In the genomic region with DNA sequence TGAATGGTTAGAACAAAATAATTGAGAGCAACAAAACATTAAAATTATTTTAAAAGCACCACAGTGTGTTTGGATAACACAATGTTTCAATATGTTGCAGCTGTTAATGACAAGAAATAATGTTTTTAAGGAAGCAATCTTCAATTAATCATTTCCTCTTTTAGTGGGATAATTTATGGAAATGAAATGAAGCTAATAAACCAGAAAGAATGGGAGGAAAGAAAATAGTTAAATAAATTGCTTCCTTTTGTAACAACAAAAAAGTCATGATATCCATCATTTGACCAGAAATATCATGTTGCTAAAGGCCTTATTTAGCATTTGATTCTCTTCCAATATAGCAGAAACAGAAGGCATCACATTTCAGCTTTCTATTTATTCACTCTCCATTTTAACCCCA, we compare ENCODE assay signal across 16 cellular contexts.
DNase-seq lines count a peak whose midpoint lies in the region; ATAC-seq, FAIRE-seq and TF ChIP-seq lines count a peak whose summit lies in the region.
"Had no signal": no experiment of that assay in that cellular context is flagged by ENCODE, and none has a peak within 500 bp of the region (broad histone marks: within the 10 kb centered on the region; RNA-seq: fewer than 3 reads in every experiment).

No MANE protein-coding gene starts in this region.

- H3K4me2 ChIP-seq in SK-N-SH, result no peak overlapping the region
- no peak overlapping the region for H3K4me2 ChIP-seq in H1 (ENCODE audit: insufficient read depth in 1 of 2, low read depth in 2 of 2, low read length in 2 of 2)

- H3K27ac ChIP-seq in SK-N-SH (ENCODE audit: low read depth in 2 of 2, low read length in 1 of 2) (no peak overlapping the region), H1 (ENCODE audit: low read depth, low read length) (no peak overlapping the region)
- H3K27ac ChIP-seq: C4-2B, HL-60 had no signal

- no peak overlapping the region for H4K5ac ChIP-seq in H1 (ENCODE audit: insufficient read length, low read depth, low read length)

- no peaks in the 10 kb centered on the region for H4K20me1 ChIP-seq in SK-N-SH (ENCODE audit: insufficient read depth)
- H4K20me1 ChIP-seq in H1 (replicated peaks in 1 of 2; ENCODE audit: control insufficient read depth in 1 of 2, insufficient read depth in 2 of 2, low read length in 2 of 2), result no peaks in the 10 kb centered on the region

- H2AFZ ChIP-seq in SK-N-SH (ENCODE audit: low read depth) (no peak overlapping the region), H1 (ENCODE audit: low read length) (no peak overlapping the region)

- H2BK5ac ChIP-seq in H1 (ENCODE audit: low read depth, low read length), result no peak overlapping the region

- no peaks in the 10 kb centered on the region for H3K79me2 ChIP-seq in SK-N-SH (ENCODE audit: insufficient read depth)
- no peaks in the 10 kb centered on the region for H3K79me2 ChIP-seq in H1 (ENCODE audit: control insufficient read depth in 1 of 2, insufficient read depth in 2 of 2, low read length in 2 of 2)

- ATAC-seq in SK-N-SH treated with all-trans-retinoic acid at 6 μM for 48 hours, result no peak

- no peak overlapping the region for H3K18ac ChIP-seq in H1 (ENCODE audit: extremely low read depth, low read length)

- TF ChIP-seq EP300 in SK-N-SH (IDR thresholded peaks at IDR 0.05; ENCODE audit: borderline replicate concordance in 1 of 2, low read depth in 1 of 2, low read length in 1 of 2), result no peak
- no peak for TF ChIP-seq EP300 in H1 (IDR thresholded peaks at IDR 0.05; ENCODE audit: borderline replicate concordance in 1 of 2, low read depth in 2 of 2, low read length in 2 of 2)

- no peak overlapping the region for H4K91ac ChIP-seq in H1 (replicated peaks; ENCODE audit: insufficient read length, low read length)

- peak; percentile 13 for FAIRE-seq in H1 (lab: Jason Lieb, UNC)
- FAIRE-seq: GM12892, GM19239 had no signal

- H2BK20ac ChIP-seq in H1 (ENCODE audit: low read length), result no peak overlapping the region

- no peaks in the 10 kb centered on the region for H3K9me2 ChIP-seq in SK-N-SH

- H3K4me1 ChIP-seq in SK-N-SH (ENCODE audit: control insufficient read depth in 1 of 2, insufficient read depth in 2 of 2, low read depth in 1 of 2, low read length in 1 of 2) (no peaks in the 10 kb centered on the region; a peak in 1 of 4 replicates), H1 (replicated peaks in 1 of 4; ENCODE audit: control insufficient read depth in 3 of 4, insufficient read depth in 4 of 4, low read length in 3 of 4) (no peaks in the 10 kb centered on the region)
- H3K4me1 ChIP-seq: BE2C had no signal

- TF ChIP-seq CTCF in SK-N-SH (IDR thresholded peaks at IDR 0.05) (no peak), H1 (IDR thresholded peaks at IDR 0.05; ENCODE audit: control extremely low read depth in 1 of 3, insufficient read depth in 1 of 3, low read depth in 1 of 3, low read length in 3 of 3) (no peak)

- no peaks in the 10 kb centered on the region for H3K23me2 ChIP-seq in H1 (ENCODE audit: low read depth, low read length)

- no peak for TF ChIP-seq POLR2A in H1 (IDR thresholded peaks at IDR 0.05; ENCODE audit: control extremely low read depth in 1 of 2, low read depth in 2 of 2, low read length in 2 of 2)

- no peak overlapping the region for H3K56ac ChIP-seq in H1 (replicated peaks; ENCODE audit: insufficient read length, low read depth, low read length)

- in situ Hi-C loops in G401 (cut with HindIII; ENCODE audit: low sequenced_read_pairs), result no loop called here

- TF ChIP-seq RAD21 in SK-N-SH (IDR thresholded peaks at IDR 0.05; ENCODE audit: low read length), result no peak
- TF ChIP-seq RAD21 in H1 (IDR thresholded peaks at IDR 0.05 in 1 of 2, conservative IDR thresholded peaks at IDR 0.05 in 1 of 2; ENCODE audit: low read depth in 2 of 2, low read length in 2 of 2), result no peak

- no peak overlapping the region for H4K8ac ChIP-seq in H1 (ENCODE audit: extremely low read depth, insufficient read depth, low read length)

- H3K79me1 ChIP-seq in H1 (ENCODE audit: low read depth, low read length), result no peaks in the 10 kb centered on the region

- H3K4ac ChIP-seq in H1 (replicated peaks; ENCODE audit: insufficient read length, low read depth, low read length), result no peak overlapping the region

- no peak overlapping the region for H2BK12ac ChIP-seq in H1 (ENCODE audit: low read depth, low read length)

- POLR2A ChIA-PET in SK-N-SH (lab: Yijun Ruan, JAX) (no interaction called here), H1 (lab: Charles Lee; ENCODE audit: partially characterized antibody) (no interaction called here)

- DNase-seq in SK-N-SH (no peak), H1 (ENCODE audit: low read depth in 1 of 2, low spot score in 2 of 2) (no peak), left kidney (ENCODE audit: low read depth, low spot score) (peak; percentile 31), G401 (ENCODE audit: low spot score) (no peak), NCI-H2081 treated with DMSO at 0.1 percent for 48 hours (lab: John Stamatoyannopoulos, UW) (no peak), mesenteric fat pad (ENCODE audit: low spot score) (no peak)
- DNase-seq: BE2C; CD4-positive, alpha-beta memory T cell; DMS79; EL; GDM1 had no signal

- no peaks in the 10 kb centered on the region for H3K9me3 ChIP-seq in SK-N-SH
- no peaks in the 10 kb centered on the region for H3K9me3 ChIP-seq in H1 (ENCODE audit: insufficient read depth in 2 of 2, low read depth in 1 of 2, low read length in 1 of 2)
- H3K9me3 ChIP-seq: BE2C had no signal

- CTCF ChIA-PET in SK-N-SH (lab: Yijun Ruan, JAX) (interaction anchor here (0.8 to 2.1 kb wide), 4 partner anchors 34 to 1054 kb away, joined by 3 to 7 read pairs (median 5); no protein-coding TSS in a partner anchor), H1 (lab: Charles Lee; ENCODE audit: partially characterized antibody) (interaction anchor here (1.3 kb wide), 1 partner anchor 34 kb away, joined by 5 read pairs; no protein-coding TSS in a partner anchor)

- no peak overlapping the region for H2BK120ac ChIP-seq in H1 (replicated peaks; ENCODE audit: low read depth, low read length)

- H3K23ac ChIP-seq in H1 (ENCODE audit: insufficient read length), result no peak overlapping the region

- H3K27me3 ChIP-seq in SK-N-SH (ENCODE audit: insufficient read depth), result no peaks in the 10 kb centered on the region
- H3K27me3 ChIP-seq in H1 (replicated peaks in 1 of 4; ENCODE audit: control insufficient read depth in 3 of 4, extremely low read depth in 1 of 4, insufficient read depth in 3 of 4, low read length in 3 of 4), result no peaks in the 10 kb centered on the region
- H3K27me3 ChIP-seq: BE2C had no signal

- H3K36me3 ChIP-seq in SK-N-SH (replicated peaks in 1 of 2; ENCODE audit: control insufficient read depth in 1 of 2, insufficient read depth in 2 of 2, low read length in 1 of 2) (no peaks in the 10 kb centered on the region), H1 (ENCODE audit: control insufficient read depth in 2 of 4, insufficient read depth in 4 of 4, low read length in 3 of 4) (no peaks in the 10 kb centered on the region)
- H3K36me3 ChIP-seq: BE2C had no signal

- H3K14ac ChIP-seq in H1 (ENCODE audit: insufficient read length), result no peak overlapping the region

- no peak overlapping the region for H2BK15ac ChIP-seq in H1 (ENCODE audit: low read length)

- no peak overlapping the region for H3K4me3 ChIP-seq in SK-N-SH (ENCODE audit: low read depth in 2 of 2, low read length in 1 of 2)
- H3K4me3 ChIP-seq in H1 (ENCODE audit: extremely low read depth in 1 of 4, insufficient read depth in 2 of 4, low read depth in 3 of 4, low read length in 4 of 4), result no peak overlapping the region

- H3K9ac ChIP-seq in SK-N-SH (no peak overlapping the region), H1 (replicated peaks in 1 of 4; ENCODE audit: extremely low read depth in 1 of 4, low read depth in 3 of 4, low read length in 3 of 4) (no peak overlapping the region)

- no peak overlapping the region for H2AK5ac ChIP-seq in H1 (ENCODE audit: low read depth, low read length)

- H3F3A ChIP-seq in SK-N-SH (replicated peaks; ENCODE audit: insufficient read depth), result no peaks in the 10 kb centered on the region

TF ChIP-seq in SK-N-SH, 30 proteins besides CTCF, POLR2A, EP300 and RAD21:
- TF ChIP-seq TAF1 (IDR thresholded peaks at IDR 0.05; ENCODE audit: borderline replicate concordance, low read depth, low read length), result no peak
- TF ChIP-seq JUND (IDR thresholded peaks at IDR 0.05), result 0 out of 2 replicates have a peak, but pooled peaks have one; percentile 7
- TF ChIP-seq TCF12 (IDR thresholded peaks at IDR 0.05), result peak; percentile 14; the same call in 1 of the 2 replicates

TF ChIP-seq in SK-N-SH treated with all-trans-retinoic acid at 6 μM for 48 hours, 23 proteins besides CTCF, POLR2A, EP300 and RAD21 (continues in another document):
- no peak for TF ChIP-seq ZC3H10 (CRISPR knock-in tag; IDR thresholded peaks at IDR 0.05)
- no peak for TF ChIP-seq ZFP3 (CRISPR knock-in tag; IDR thresholded peaks at IDR 0.05)
- no peak for TF ChIP-seq OSR1 (CRISPR knock-in tag; IDR thresholded peaks at IDR 0.05)
- TF ChIP-seq PPARA (CRISPR knock-in tag; IDR thresholded peaks at IDR 0.05; ENCODE audit: borderline replicate concordance), result no peak
- TF ChIP-seq ZNF8 (CRISPR knock-in tag; IDR thresholded peaks at IDR 0.05), result no peak

TF ChIP-seq in H1, 55 proteins besides CTCF, POLR2A, EP300 and RAD21:
- no peak for TF ChIP-seq ASH2L (IDR thresholded peaks at IDR 0.05; ENCODE audit: low read length)
- TF ChIP-seq PHF8 (conservative IDR thresholded peaks at IDR 0.05; ENCODE audit: low read depth, low read length), result no peak
- TF ChIP-seq RXRA (IDR thresholded peaks at IDR 0.05; ENCODE audit: insufficient read depth, low read depth, low read length), result no peak
TF ChIP-seq in H1: peak in this region for 0.
